Comparison of ENCODE assay signal across 9 cellular contexts in the genomic region with DNA sequence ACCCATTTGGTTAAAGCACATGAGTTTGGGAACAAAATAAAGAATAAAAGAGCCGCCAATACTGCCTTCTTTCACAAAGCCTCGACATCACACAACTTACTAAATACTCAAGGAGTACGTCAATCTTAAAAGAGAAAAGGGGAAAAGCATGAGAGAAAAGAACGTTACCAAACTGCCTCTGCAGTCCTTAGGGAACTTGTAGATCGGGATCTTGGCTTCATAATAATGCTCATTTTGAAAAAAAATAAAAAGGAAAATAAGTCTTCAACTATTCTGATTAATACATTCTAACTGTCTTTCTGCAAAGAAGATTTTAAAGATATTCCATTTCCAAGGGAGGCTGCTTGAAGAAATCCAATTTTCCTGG.
DNase-seq lines count a peak whose midpoint lies in the region; ATAC-seq and TF ChIP-seq lines count a peak whose summit lies in the region.
"Had no signal": no experiment of that assay in that cellular context is flagged by ENCODE, and none has a peak within 500 bp of the region (broad histone marks: within the 10 kb centered on the region; RNA-seq: fewer than 3 reads in every experiment).

No MANE protein-coding gene starts in this region.

- H3K4me1 Mint-ChIP-seq in activated T-helper 2 cell treated with anti-CD3 and anti-CD28 coated beads, Interferon-gamma antibody, Interleukin-2, Interleukin-4, amounts not matched to agents 10 μg/mL and 5 μg/mL and 100 μg/mL, durations not matched to agents 14 hours and 24 hours and 36 hours (ENCODE audit: low read depth), result peaks cover 12% of the 10 kb centered on the region
- H3K4me1 Mint-ChIP-seq in CD8-positive, alpha-beta memory T cell, result peaks cover 9 to 12% (median 12%) of the 10 kb centered on the region in 3 donors

- H3K4me1 ChIP-seq in DOHH2 (ENCODE audit: control insufficient read depth, low read length) (peaks cover 11% of the 10 kb centered on the region), right cardiac atrium (ENCODE audit: control insufficient read depth, insufficient read depth, low read length) (peaks cover 2% of the 10 kb centered on the region), rectal smooth muscle tissue (ENCODE audit: control insufficient read depth, insufficient read depth, low read length) (peaks cover 3% of the 10 kb centered on the region)
- H3K4me1 ChIP-seq in CD8-positive, alpha-beta memory T cell (ENCODE audit: insufficient read depth, low read length), result no peaks in the 10 kb centered on the region

- no peak overlapping the region for H3K27ac Mint-ChIP-seq in activated T-helper 2 cell treated with anti-CD3 and anti-CD28 coated beads, Interferon-gamma antibody, Interleukin-2, Interleukin-4, amounts not matched to agents 10 μg/mL and 5 μg/mL and 100 μg/mL, durations not matched to agents 14 hours and 24 hours and 36 hours
- peak overlapping the region in 1 of 8 donors; percentile 15 for H3K27ac Mint-ChIP-seq in CD8-positive, alpha-beta memory T cell

- intact Hi-C loops in activated T-helper 2 cell treated with anti-CD3 and anti-CD28 coated beads, Interferon-gamma antibody, Interleukin-2, Interleukin-4, amounts not matched to agents 10 μg/mL and 5 μg/mL and 100 μg/mL, durations not matched to agents 14 hours and 24 hours and 36 hours (cut with micrococcal nuclease), result loop anchor here (5.0 kb wide), 1 partner anchor 38 kb away; no protein-coding TSS in a partner anchor
- intact Hi-C loops in right cardiac atrium (cut with DNase I), result no loop called here

- no peaks in the 10 kb centered on the region for H4K20me1 ChIP-seq in DOHH2 (ENCODE audit: control insufficient read depth, insufficient read depth, low read depth, low read length)

- H3K36me3 ChIP-seq in DOHH2 (ENCODE audit: control insufficient read depth, low read length) (no peaks in the 10 kb centered on the region), rectal smooth muscle tissue (ENCODE audit: control insufficient read depth, insufficient read depth, low read length) (no peaks in the 10 kb centered on the region)
- H3K36me3 ChIP-seq in CD8-positive, alpha-beta memory T cell (ENCODE audit: insufficient read depth, low read length), result no peaks in the 10 kb centered on the region

- H3K9ac ChIP-seq in rectal smooth muscle tissue (ENCODE audit: low read length), result peak overlapping the region; percentile 95

- POLR2A ChIA-PET in CD8-positive, alpha-beta memory T cell (lab: Charles Lee), result no interaction called here

- no peak for TF ChIP-seq CTCF in DOHH2 (IDR thresholded peaks at IDR 0.05; ENCODE audit: low read depth, low read length, poor library complexity, severe bottlenecking)

- H3K4me2 ChIP-seq in DOHH2 (ENCODE audit: low read length), result peak overlapping the region; percentile 26; the same call in 1 of the 2 replicates

- no peaks in the 10 kb centered on the region for H3K79me2 ChIP-seq in DOHH2 (ENCODE audit: control insufficient read depth, low read length)

- H3K9me2 ChIP-seq in DOHH2 (replicated peaks; ENCODE audit: control insufficient read depth, low read length), result no peaks in the 10 kb centered on the region

- no peak overlapping the region for H3K4me3 ChIP-seq in DOHH2 (ENCODE audit: low read length)
- H3K4me3 ChIP-seq in right cardiac atrium (ENCODE audit: low read length), result peak overlapping the region; percentile 92
- H3K4me3 ChIP-seq in rectal smooth muscle tissue (ENCODE audit: low read length), result peak overlapping the region; percentile 76
- H3K4me3 ChIP-seq in CD8-positive, alpha-beta memory T cell (ENCODE audit: low read length), result no peak overlapping the region

- H3K36me3 Mint-ChIP-seq in activated T-helper 2 cell treated with anti-CD3 and anti-CD28 coated beads, Interferon-gamma antibody, Interleukin-2, Interleukin-4, amounts not matched to agents 10 μg/mL and 5 μg/mL and 100 μg/mL, durations not matched to agents 14 hours and 24 hours and 36 hours (ENCODE audit: low read depth), result no peaks in the 10 kb centered on the region
- H3K36me3 Mint-ChIP-seq in CD8-positive, alpha-beta memory T cell, result no peaks in the 10 kb centered on the region

- CTCF ChIA-PET in CD8-positive, alpha-beta memory T cell (lab: Charles Lee), result no interaction called here

- WGBS in right cardiac atrium, result 18% methylated on average over 5 of the region's 5 CpGs

- H3K9me3 ChIP-seq in DOHH2 (ENCODE audit: control insufficient read depth, insufficient read depth, low read length) (no peaks in the 10 kb centered on the region), right cardiac atrium (ENCODE audit: control insufficient read depth, low read length) (no peaks in the 10 kb centered on the region)
- no peaks in the 10 kb centered on the region for H3K9me3 ChIP-seq in CD8-positive, alpha-beta memory T cell (ENCODE audit: low read length)

- H3K27ac ChIP-seq in DOHH2 (ENCODE audit: low read depth, low read length) (no peak overlapping the region), right cardiac atrium (ENCODE audit: low read length) (no peak overlapping the region), rectal smooth muscle tissue (ENCODE audit: low read depth, low read length) (peak overlapping the region; percentile 87), caudate nucleus (ENCODE audit: low read depth, low read length) (no peak overlapping the region)
- H3K27ac ChIP-seq in CD8-positive, alpha-beta memory T cell (ENCODE audit: low read depth, low read length), result no peak overlapping the region

- ATAC-seq in right cardiac atrium (no peak), GM18505 (IDR thresholded peaks at IDR 0.05; ENCODE audit: unreplicated experiment) (no peak)

- TF ChIP-seq POLR2A in GM18505 (IDR thresholded peaks at IDR 0.05; ENCODE audit: borderline replicate concordance, extremely low read depth, insufficient read depth, insufficient read length), result no peak

- H3F3A ChIP-seq in DOHH2 (ENCODE audit: control insufficient read depth, insufficient read depth), result no peaks in the 10 kb centered on the region

- H3K9me3 Mint-ChIP-seq in activated T-helper 2 cell treated with anti-CD3 and anti-CD28 coated beads, Interferon-gamma antibody, Interleukin-2, Interleukin-4, amounts not matched to agents 10 μg/mL and 5 μg/mL and 100 μg/mL, durations not matched to agents 14 hours and 24 hours and 36 hours, result no peaks in the 10 kb centered on the region
- peaks cover 0 to 2% (median 0%) of the 10 kb centered on the region in 5 donors for H3K9me3 Mint-ChIP-seq in CD8-positive, alpha-beta memory T cell

- H3K27me3 Mint-ChIP-seq in activated T-helper 2 cell treated with anti-CD3 and anti-CD28 coated beads, Interferon-gamma antibody, Interleukin-2, Interleukin-4, amounts not matched to agents 10 μg/mL and 5 μg/mL and 100 μg/mL, durations not matched to agents 14 hours and 24 hours and 36 hours (ENCODE audit: low read depth), result peaks cover 26% of the 10 kb centered on the region
- H3K27me3 Mint-ChIP-seq in CD8-positive, alpha-beta memory T cell, result peaks cover 14 to 34% of the 10 kb centered on the region in 2 donors

- H3K27me3 ChIP-seq in DOHH2 (ENCODE audit: control insufficient read depth, low read length), result peaks cover 29% of the 10 kb centered on the region
- no peaks in the 10 kb centered on the region for H3K27me3 ChIP-seq in right cardiac atrium (ENCODE audit: control insufficient read depth, insufficient read depth)
- no peaks in the 10 kb centered on the region for H3K27me3 ChIP-seq in rectal smooth muscle tissue (ENCODE audit: control insufficient read depth, insufficient read depth, low read length)
- H3K27me3 ChIP-seq in CD8-positive, alpha-beta memory T cell (ENCODE audit: insufficient read depth, low read length, poor library complexity, severe bottlenecking), result no peaks in the 10 kb centered on the region

- H3K4me3 Mint-ChIP-seq in activated T-helper 2 cell treated with anti-CD3 and anti-CD28 coated beads, Interferon-gamma antibody, Interleukin-2, Interleukin-4, amounts not matched to agents 10 μg/mL and 5 μg/mL and 100 μg/mL, durations not matched to agents 14 hours and 24 hours and 36 hours (ENCODE audit: low read depth), result peak overlapping the region; percentile 73
- H3K4me3 Mint-ChIP-seq in CD8-positive, alpha-beta memory T cell, result peak overlapping the region in 2 of 7 donors; percentile 10 to 62

- no peak for DNase-seq in activated T-helper 2 cell treated with anti-CD3 and anti-CD28 coated beads, Interferon-gamma antibody, Interleukin-2, Interleukin-4, amounts not matched to agents 10 μg/mL and 5 μg/mL and 100 μg/mL, durations not matched to agents 14 hours and 24 hours and 36 hours (ENCODE audit: low spot score)
- DNase-seq in right cardiac atrium (no peak), NCI-H226 (no peak), caudate nucleus (lab: John Stamatoyannopoulos, UW) (no peak)
- no peak for DNase-seq in CD8-positive, alpha-beta memory T cell
- DNase-seq: activated CD4-positive, CD25-positive, alpha-beta regulatory T cell had no signal

Comparison
In these comparisons a context has a peak if more than half of its experiments do, and no peak if none do; other contexts are left out.
1. H3K4me3 ChIP-seq: peak in right cardiac atrium (single experiment) and rectal smooth muscle tissue (single experiment); none in DOHH2 (single experiment) and CD8-positive, alpha-beta memory T cell (single experiment).